ENCODE assay signal across 19 cellular contexts in the genomic region with DNA sequence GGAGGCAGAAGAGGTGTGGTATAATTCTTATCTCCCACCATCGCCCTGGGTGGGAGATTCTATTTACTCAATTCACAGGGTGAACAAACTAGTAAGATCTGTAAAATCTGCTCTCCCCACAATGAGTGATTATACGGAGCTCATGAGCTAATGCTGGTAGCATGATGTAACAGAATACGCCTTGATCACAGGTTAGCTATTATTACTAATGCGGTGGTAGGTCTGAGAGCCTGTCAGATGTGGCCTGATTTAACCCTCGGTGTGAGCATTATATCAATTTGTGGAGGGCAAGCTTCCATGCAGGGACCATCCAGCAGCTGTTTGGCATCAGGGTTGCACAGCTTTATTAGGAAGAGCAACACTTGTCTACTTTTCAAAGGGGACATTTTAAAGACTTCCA. TPM values are rescaled to one million over a fixed set of nuclear protein-coding genes. Genes with fewer than 3 reads are reported as not detected.
DNase-seq lines count a peak whose midpoint lies in the region; ATAC-seq and TF ChIP-seq lines count a peak whose summit lies in the region.
"Had no signal": no experiment of that assay in that cellular context is flagged by ENCODE, and none has a peak within 500 bp of the region (broad histone marks: within the 10 kb centered on the region; RNA-seq: fewer than 3 reads in every experiment).

No MANE protein-coding gene starts in this region.

- H3K4me1 Mint-ChIP-seq in activated CD8-positive, alpha-beta T cell treated with anti-CD3 and anti-CD28 coated beads, Interleukin-2, amount 10 ng/mL, durations not matched to agents 7 days and 5 days (ENCODE audit: low read depth), result peaks cover 26% of the 10 kb centered on the region
- H3K4me1 Mint-ChIP-seq in H9, result no peaks in the 10 kb centered on the region

- H3K9me3 ChIP-seq in BE2C (no peaks in the 10 kb centered on the region), KOPT-K1 (ENCODE audit: insufficient read depth, low read length, poor library complexity, severe bottlenecking) (no peaks in the 10 kb centered on the region), muscle layer of colon (ENCODE audit: low read length) (no peaks in the 10 kb centered on the region), H9 (ENCODE audit: control insufficient read depth, low read depth, low read length) (no peaks in the 10 kb centered on the region), esophagus squamous epithelium (no peaks in the 10 kb centered on the region)
- H3K9me3 ChIP-seq: pancreas, vagina had no signal

- H3K18ac ChIP-seq in H9 (ENCODE audit: insufficient read length, low read depth, low read length), result no peak overlapping the region

- H3K79me1 ChIP-seq in H9 (ENCODE audit: insufficient read depth, low read depth, low read length, poor library complexity, severe bottlenecking), result no peaks in the 10 kb centered on the region

- H3K27me3 ChIP-seq in BE2C (no peaks in the 10 kb centered on the region), muscle layer of colon (ENCODE audit: control insufficient read depth in 1 of 2, insufficient read depth in 2 of 2, low read length in 2 of 2) (no peaks in the 10 kb centered on the region), H9 (ENCODE audit: insufficient read depth, low read length) (no peaks in the 10 kb centered on the region), esophagus squamous epithelium (peaks cover 0 to 7% (median 0%) of the 10 kb centered on the region in 4 donors)
- H3K27me3 ChIP-seq: pancreas, vagina had no signal

- CTCF ChIA-PET in activated CD8-positive, alpha-beta T cell treated with anti-CD3 and anti-CD28 coated beads, Interleukin-2, amount 10 ng/mL, durations not matched to agents 7 days and 5 days (lab: Charles Lee), result interaction anchor here (0.9 to 9.2 kb wide), 6 partner anchors 13 to 123 kb away, joined by 3 to 76 read pairs (median 4); partner anchors contain the start of gene TSHR

- H2BK15ac ChIP-seq in H9 (ENCODE audit: low read depth, low read length), result no peak overlapping the region

- no peak overlapping the region for H3K14ac ChIP-seq in H9 (ENCODE audit: insufficient read depth, low read length)

- H3K4ac ChIP-seq in H9 (ENCODE audit: low read depth, low read length), result no peak overlapping the region

- no peaks in the 10 kb centered on the region for H3K36me3 Mint-ChIP-seq in activated CD8-positive, alpha-beta T cell treated with anti-CD3 and anti-CD28 coated beads, Interleukin-2, amount 10 ng/mL, durations not matched to agents 7 days and 5 days (ENCODE audit: low read depth)
- no peaks in the 10 kb centered on the region for H3K36me3 Mint-ChIP-seq in H9 (ENCODE audit: insufficient read depth in 1 of 3, low read depth in 3 of 3)
- H3K36me3 Mint-ChIP-seq: activated naive CD4-positive, alpha-beta T cell treated with anti-CD3 and anti-CD28 coated beads, Interleukin-2, amount 50 U/mL, for 72 hours; mesothelial cell of epicardium had no signal

- H3K4me1 ChIP-seq in BE2C (peaks cover 11% of the 10 kb centered on the region), muscle layer of colon (ENCODE audit: insufficient read depth, low read length) (peaks cover 17% of the 10 kb centered on the region), H9 (ENCODE audit: insufficient read depth, low read length) (no peaks in the 10 kb centered on the region), esophagus squamous epithelium (peaks cover 0 to 25% (median 0%) of the 10 kb centered on the region in 3 donors)

- DNase-seq in BE2C, result peak; percentile 57
- DNase-seq in activated CD8-positive, alpha-beta T cell treated with anti-CD3 and anti-CD28 coated beads, Interleukin-2, amount 10 ng/mL, durations not matched to agents 7 days and 5 days, result no peak
- DNase-seq in H9, result no peak
- no peak for DNase-seq in activated naive CD4-positive, alpha-beta T cell (lab: John Stamatoyannopoulos, UW)
- DNase-seq in esophagus squamous epithelium (lab: John Stamatoyannopoulos, UW), result no peak
- DNase-seq: GDM1; MV-4-11; pancreas; stimulated activated CD8-positive, alpha-beta memory T cell treated with anti-CD3 and anti-CD28 coated beads, Interleukin-4, amount 100 ng/mL, for 48 hours; T-helper 9 cell had no signal

- H3K27ac ChIP-seq in KOPT-K1 (ENCODE audit: low read depth, low read length, poor library complexity, severe bottlenecking) (peak overlapping the region; percentile 98), muscle layer of colon (ENCODE audit: low read depth, low read length) (peak overlapping the region; percentile 51), H9 (ENCODE audit: insufficient read length, low read depth, low read length) (no peak overlapping the region), esophagus squamous epithelium (peak overlapping the region in 2 of 4 donors; percentile 32 to 66)
- H3K27ac ChIP-seq: pancreas had no signal

- no CpG with 5 or more reads among the region's 5 CpGs for WGBS in H9 (ENCODE audit: extremely low coverage, insufficient read length, low lambda C conversion rate)
- WGBS in esophagus squamous epithelium, 2 donors, result 21 to 39% methylated on average over 3 to 5 of the region's 5 CpGs

- no peaks in the 10 kb centered on the region for H3K36me3 ChIP-seq in BE2C
- H3K36me3 ChIP-seq in KOPT-K1 (ENCODE audit: insufficient read depth, low read length), result peaks cover 15% of the 10 kb centered on the region
- H3K36me3 ChIP-seq in muscle layer of colon (ENCODE audit: insufficient read depth, low read length), result no peaks in the 10 kb centered on the region
- no peaks in the 10 kb centered on the region for H3K36me3 ChIP-seq in esophagus squamous epithelium
- H3K36me3 ChIP-seq: pancreas, vagina had no signal

- H2BK20ac ChIP-seq in H9 (ENCODE audit: low read depth, low read length, poor library complexity, severe bottlenecking), result no peak overlapping the region

- H4K5ac ChIP-seq in H9 (ENCODE audit: insufficient read length, low read depth, low read length), result no peak overlapping the region

- no peak overlapping the region for H3T11ph ChIP-seq in H9 (ENCODE audit: low read length)

- H3K27ac Mint-ChIP-seq in activated CD8-positive, alpha-beta T cell treated with anti-CD3 and anti-CD28 coated beads, Interleukin-2, amount 10 ng/mL, durations not matched to agents 7 days and 5 days, result no peak overlapping the region
- no peak overlapping the region for H3K27ac Mint-ChIP-seq in H9
- H3K27ac Mint-ChIP-seq: activated naive CD4-positive, alpha-beta T cell treated with anti-CD3 and anti-CD28 coated beads, Interleukin-2, amount 50 U/mL, for 72 hours; mesothelial cell of epicardium had no signal

- no peak overlapping the region for H3K23ac ChIP-seq in H9 (ENCODE audit: insufficient read length, low read depth, low read length)

- no peak overlapping the region for H4K91ac ChIP-seq in H9 (ENCODE audit: insufficient read length, low read depth, low read length)

- H3K4me3 Mint-ChIP-seq in activated CD8-positive, alpha-beta T cell treated with anti-CD3 and anti-CD28 coated beads, Interleukin-2, amount 10 ng/mL, durations not matched to agents 7 days and 5 days, result no peak overlapping the region
- no peak overlapping the region for H3K4me3 Mint-ChIP-seq in H9
- H3K4me3 Mint-ChIP-seq: mesothelial cell of epicardium had no signal

- no peaks in the 10 kb centered on the region for H3K23me2 ChIP-seq in H9 (ENCODE audit: insufficient read length, low read depth, low read length, poor library complexity, severe bottlenecking)

- POLR2A ChIA-PET in activated CD8-positive, alpha-beta T cell treated with anti-CD3 and anti-CD28 coated beads, Interleukin-2, amount 10 ng/mL, durations not matched to agents 7 days and 5 days (lab: Charles Lee), result interaction anchor here (0.7 kb wide), 1 partner anchor 12 kb away, joined by 3 read pairs; no protein-coding TSS in a partner anchor

- H2AK5ac ChIP-seq in H9 (ENCODE audit: insufficient read length, low read length), result no peak overlapping the region

- H3K56ac ChIP-seq in H9 (ENCODE audit: insufficient read length, low read depth, low read length), result no peak overlapping the region

- H4K20me1 ChIP-seq in H9 (ENCODE audit: control insufficient read depth, insufficient read depth, insufficient read length), result no peaks in the 10 kb centered on the region

- no peak overlapping the region for H4K8ac ChIP-seq in H9 (replicated peaks; ENCODE audit: insufficient read length, low read depth, low read length)

- H3K79me2 ChIP-seq in H9 (ENCODE audit: insufficient read depth, low read length), result no peaks in the 10 kb centered on the region

- no peak overlapping the region for H3K4me2 ChIP-seq in H9 (ENCODE audit: insufficient read depth, insufficient read length, low read length)

- H2AFZ ChIP-seq in H9 (ENCODE audit: low read length), result no peak overlapping the region

- no peak for TF ChIP-seq CTCF in BE2C (IDR thresholded peaks at IDR 0.05; ENCODE audit: low read depth, low read length)
- TF ChIP-seq CTCF in H9 (conservative IDR thresholded peaks at IDR 0.05), result no peak
- no peak for TF ChIP-seq CTCF in esophagus squamous epithelium (IDR thresholded peaks at IDR 0.05)

- no peak overlapping the region for H2BK5ac ChIP-seq in H9 (ENCODE audit: insufficient read length, low read length)

- peaks cover 35% of the 10 kb centered on the region for H3K27me3 Mint-ChIP-seq in activated CD8-positive, alpha-beta T cell treated with anti-CD3 and anti-CD28 coated beads, Interleukin-2, amount 10 ng/mL, durations not matched to agents 7 days and 5 days (ENCODE audit: low read depth)
- peaks cover 8% of the 10 kb centered on the region for H3K27me3 Mint-ChIP-seq in H9 (ENCODE audit: low read depth)

- no peak overlapping the region for H2BK120ac ChIP-seq in H9 (ENCODE audit: low read depth, low read length, poor library complexity, severe bottlenecking)

- no peaks in the 10 kb centered on the region for H3K9me3 Mint-ChIP-seq in activated CD8-positive, alpha-beta T cell treated with anti-CD3 and anti-CD28 coated beads, Interleukin-2, amount 10 ng/mL, durations not matched to agents 7 days and 5 days (ENCODE audit: insufficient read depth)
- H3K9me3 Mint-ChIP-seq in H9, result no peaks in the 10 kb centered on the region
- H3K9me3 Mint-ChIP-seq: activated naive CD4-positive, alpha-beta T cell treated with anti-CD3 and anti-CD28 coated beads, Interleukin-2, amount 50 U/mL, for 72 hours; mesothelial cell of epicardium had no signal

- H3K4me3 ChIP-seq in BE2C (ENCODE audit: low read depth, low read length) (no peak overlapping the region), muscle layer of colon (ENCODE audit: low read depth in 1 of 2, low read length in 2 of 2) (peak overlapping the region in 1 of 2 donors; percentile 31), esophagus squamous epithelium (no peak overlapping the region)
- H3K4me3 ChIP-seq: pancreas, vagina had no signal

- ATAC-seq in activated CD8-positive, alpha-beta T cell treated with anti-CD3 and anti-CD28 coated beads, Interleukin-2, amount 10 ng/mL, durations not matched to agents 7 days and 5 days, result peak; percentile 35
- no peak for ATAC-seq in HG03460 (IDR thresholded peaks at IDR 0.05; ENCODE audit: unreplicated experiment)
- ATAC-seq: activated naive CD4-positive, alpha-beta T cell treated with anti-CD3 and anti-CD28 coated beads, Interleukin-2, amount 50 U/mL, for 72 hours; HCT116 had no signal

- TF ChIP-seq POLR2A in esophagus squamous epithelium (IDR thresholded peaks at IDR 0.05), result no peak

- no peak overlapping the region for H2BK12ac ChIP-seq in H9 (ENCODE audit: insufficient read length, low read depth, low read length)

- intact Hi-C loops in esophagus squamous epithelium (cut with DNase I), result no loop called here

- H3K9ac ChIP-seq in muscle layer of colon (ENCODE audit: low read length) (no peak overlapping the region), H9 (ENCODE audit: extremely low read depth, insufficient read length, low read length) (no peak overlapping the region)

RNA-seq across cellular contexts. Expression of gene TSHR, which starts 18.5 kb away (rescaled TPM):
- not detected for polyA plus RNA-seq in BE2C (2012; ENCODE audit: insufficient read depth, insufficient read length, low read depth)
- total RNA-seq in activated CD8-positive, alpha-beta T cell treated with anti-CD3 and anti-CD28 coated beads, Interleukin-2, amount 10 ng/mL, durations not matched to agents 7 days and 5 days, result not detected
- not detected in 2 replicates for total RNA-seq in H9 (2021)
- total RNA-seq in esophagus squamous epithelium, result not detected
- total RNA-seq: activated naive CD4-positive, alpha-beta T cell treated with anti-CD3 and anti-CD28 coated beads, Interleukin-2, amount 50 U/mL, for 72 hours; mesothelial cell of epicardium; NCI-H460; vagina had no signal
- polyA plus RNA-seq: BJ had no signal

RNA-seq across cellular contexts. Expression of gene CEP128, which starts 32.4 kb away (rescaled TPM):
- 1.2 TPM for polyA plus RNA-seq in BE2C (2012; ENCODE audit: insufficient read depth, insufficient read length, low read depth)
- total RNA-seq in activated CD8-positive, alpha-beta T cell treated with anti-CD3 and anti-CD28 coated beads, Interleukin-2, amount 10 ng/mL, durations not matched to agents 7 days and 5 days, result 10 to 100 TPM; 32.9 to 35.8 TPM
- 15.6 and 16.3 TPM in 2 replicates for total RNA-seq in H9 (2021)
- 10 to 100 TPM in 1 of 4 donors, 1 to 10 TPM in 3; 2.0 to 12.6 (median 5.4) TPM for total RNA-seq in esophagus squamous epithelium
